Comparison of ENCODE assay signal across 16 cellular contexts in genomic region chr9:125516381-125516960, GRCh38.
DNase-seq lines count a peak whose midpoint lies in the region; ATAC-seq and TF ChIP-seq lines count a peak whose summit lies in the region.
"Had no signal": no experiment of that assay in that cellular context is flagged by ENCODE, and none has a peak within 500 bp of the region (broad histone marks: within the 10 kb centered on the region; RNA-seq: fewer than 3 reads in every experiment).

No MANE protein-coding gene starts in this region.

- H3K9ac ChIP-seq in endodermal cell (ENCODE audit: extremely low read depth, low read length, poor library complexity, severe bottlenecking), result no peak overlapping the region
- H3K9ac ChIP-seq in stomach smooth muscle (ENCODE audit: low read length in 2 of 2), result no peak overlapping the region
- H3K9ac ChIP-seq: BLaER1 treated with 17β-estradiol and CSF1 and Interleukin-3, amounts not matched to agents 10 nM and 100 nM; GM23248 had no signal

- no peaks in the 10 kb centered on the region for H3K27me3 ChIP-seq in cardiac muscle cell
- H3K27me3 ChIP-seq in endodermal cell (ENCODE audit: control insufficient read depth, insufficient read depth, low read length, poor library complexity, severe bottlenecking), result no peaks in the 10 kb centered on the region
- H3K27me3 ChIP-seq in stomach smooth muscle (ENCODE audit: control insufficient read depth in 1 of 2, insufficient read depth in 2 of 2, low read length in 2 of 2), result no peaks in the 10 kb centered on the region
- H3K27me3 ChIP-seq: BLaER1 treated with 17β-estradiol and CSF1 and Interleukin-3, amounts not matched to agents 10 nM and 100 nM had no signal

- peaks cover 53% of the 10 kb centered on the region for H3K4me1 Mint-ChIP-seq in endodermal cell
- peaks cover 15% of the 10 kb centered on the region for H3K4me1 Mint-ChIP-seq in glutamatergic neuron (ENCODE audit: low read depth, unreplicated experiment)

- 68 to 80% methylated on average over 1 to 2 of the region's 2 CpGs for WGBS in endodermal cell (ENCODE audit: insufficient coverage in 1 of 2, insufficient read length in 1 of 2), 2 experiments

- H3K27ac ChIP-seq in cardiac muscle cell (peak overlapping the region; percentile 66), endodermal cell (ENCODE audit: low read depth, low read length) (no peak overlapping the region), stomach smooth muscle (ENCODE audit: low read length) (peak overlapping the region; percentile 7)
- H3K27ac ChIP-seq: 22Rv1; BLaER1 treated with 17β-estradiol and CSF1 and Interleukin-3, amounts not matched to agents 10 nM and 100 nM; GM23248 had no signal

- no peak for ATAC-seq in Right ventricle myocardium inferior
- ATAC-seq in HG03095 (IDR thresholded peaks at IDR 0.05; ENCODE audit: unreplicated experiment), result no peak
- ATAC-seq: HepG2 had no signal

- H3K4me3 ChIP-seq in cardiac muscle cell (no peak overlapping the region), endodermal cell (ENCODE audit: low read length) (peak overlapping the region; percentile 16), stomach smooth muscle (ENCODE audit: low read length in 2 of 2) (no peak overlapping the region)
- H3K4me3 ChIP-seq: BLaER1 treated with 17β-estradiol and CSF1 and Interleukin-3, amounts not matched to agents 10 nM and 100 nM; GM23248 had no signal

- H3K4me3 Mint-ChIP-seq in endodermal cell (no peak overlapping the region), glutamatergic neuron (ENCODE audit: unreplicated experiment) (no peak overlapping the region)
- H3K4me3 Mint-ChIP-seq: CD4-positive, CD25-positive, alpha-beta regulatory T cell had no signal

- H3K4me1 ChIP-seq in cardiac muscle cell (ENCODE audit: low read depth) (peaks cover 36% of the 10 kb centered on the region), endodermal cell (ENCODE audit: control insufficient read depth, insufficient read depth, low read length) (peaks cover 21% of the 10 kb centered on the region), stomach smooth muscle (ENCODE audit: control insufficient read depth, insufficient read depth, low read length) (peaks cover 28% of the 10 kb centered on the region)

- H3K27me3 Mint-ChIP-seq in endodermal cell (ENCODE audit: insufficient read depth), result no peaks in the 10 kb centered on the region
- peaks cover 5% of the 10 kb centered on the region for H3K27me3 Mint-ChIP-seq in glutamatergic neuron (ENCODE audit: unreplicated experiment)
- H3K27me3 Mint-ChIP-seq: CD4-positive, CD25-positive, alpha-beta regulatory T cell had no signal

- TF ChIP-seq CTCF in cardiac muscle cell (IDR thresholded peaks at IDR 0.05; ENCODE audit: low read depth, low read length), result no peak
- TF ChIP-seq CTCF in endodermal cell (conservative IDR thresholded peaks at IDR 0.05), result no peak
- no peak for TF ChIP-seq CTCF in glutamatergic neuron (IDR thresholded peaks at IDR 0.05; ENCODE audit: partially characterized antibody, unreplicated experiment)

- H3K9me3 ChIP-seq in cardiac muscle cell (ENCODE audit: low read depth) (no peaks in the 10 kb centered on the region), endodermal cell (ENCODE audit: control insufficient read depth, low read length) (no peaks in the 10 kb centered on the region), stomach smooth muscle (ENCODE audit: control insufficient read depth in 2 of 2, low read length in 2 of 2) (no peaks in the 10 kb centered on the region)
- H3K9me3 ChIP-seq: BLaER1 treated with 17β-estradiol and CSF1 and Interleukin-3, amounts not matched to agents 10 nM and 100 nM had no signal

- H3K36me3 ChIP-seq in cardiac muscle cell, result no peaks in the 10 kb centered on the region
- peaks cover 11% of the 10 kb centered on the region for H3K36me3 ChIP-seq in endodermal cell (ENCODE audit: control insufficient read depth, insufficient read depth, low read length)
- H3K36me3 ChIP-seq in stomach smooth muscle (ENCODE audit: control insufficient read depth in 2 of 2, insufficient read depth in 2 of 2, low read length in 2 of 2), result no peaks in the 10 kb centered on the region

- H3K27ac Mint-ChIP-seq in endodermal cell, result peak overlapping the region; percentile 75
- H3K27ac Mint-ChIP-seq in glutamatergic neuron (ENCODE audit: unreplicated experiment), result peak overlapping the region; percentile 2

- H3K9me3 Mint-ChIP-seq in endodermal cell, result no peaks in the 10 kb centered on the region
- H3K9me3 Mint-ChIP-seq in glutamatergic neuron (ENCODE audit: unreplicated experiment), result no peaks in the 10 kb centered on the region
- H3K9me3 Mint-ChIP-seq: CD4-positive, CD25-positive, alpha-beta regulatory T cell had no signal

- H3K36me3 Mint-ChIP-seq in endodermal cell (ENCODE audit: low read depth) (peaks cover 4% of the 10 kb centered on the region), glutamatergic neuron (ENCODE audit: unreplicated experiment) (no peaks in the 10 kb centered on the region)

- no peak for DNase-seq in cardiac muscle cell (ENCODE audit: low read depth in 1 of 2, low spot score in 1 of 2)
- no peak for DNase-seq in Right ventricle myocardium inferior (ENCODE audit: missing footprints)
- no peak for DNase-seq in endodermal cell
- DNase-seq in glutamatergic neuron, result no peak
- no peak for DNase-seq in Kasumi-1 (lab: John Stamatoyannopoulos, UW)
- DNase-seq in SKM-1 treated with dmso at 0.1 percent for 144 hours (lab: John Stamatoyannopoulos, UW; ENCODE audit: unreplicated experiment), result no peak
- DNase-seq: CD4-positive, CD25-positive, alpha-beta regulatory T cell; DMS53; GF-D8; GM23248; H7 had no signal

- intact Hi-C loops in Right ventricle myocardium inferior (cut with DNase I), result no loop called here
